Comparison of ENCODE assay signal across 1 cellular context in genomic region chr18:9851511-9851910, GRCh38.
TF ChIP-seq lines count a peak whose summit lies in the region.

No MANE protein-coding gene starts in this region.

TF ChIP-seq in HepG2, 621 proteins besides CTCF, POLR2A, EP300 and RAD21:
- TF ChIP-seq ATAD3A (CRISPR knock-in tag; IDR thresholded peaks at IDR 0.05) (no peak), HNRNPK (IDR thresholded peaks at IDR 0.05; ENCODE audit: low read depth, low read length, poor library complexity, severe bottlenecking) (no peak), ZNF709 (CRISPR knock-in tag; IDR thresholded peaks at IDR 0.05) (no peak), AGO1 (IDR thresholded peaks at IDR 0.05; ENCODE audit: low read depth, low read length, poor library complexity, severe bottlenecking) (no peak), ZNF7 (CRISPR knock-in tag; IDR thresholded peaks at IDR 0.05) (no peak), ZSCAN22 (CRISPR knock-in tag; IDR thresholded peaks at IDR 0.05) (no peak)
TF ChIP-seq in HepG2: peak in this region for 0.
